In genomic region chr15:45919806-45920205, GRCh38 we compare ENCODE assay signal across 12 cellular contexts.
A peak's percentile ranks its signal among the peaks of the same experiment; 100 is the strongest.
DNase-seq lines count a peak whose midpoint lies in the region; ATAC-seq and TF ChIP-seq lines count a peak whose summit lies in the region.
"Had no signal": no experiment of that assay in that cellular context is flagged by ENCODE, and none has a peak within 500 bp of the region (broad histone marks: within the 10 kb centered on the region; RNA-seq: fewer than 3 reads in every experiment).

No MANE protein-coding gene starts in this region.

- H3K4me3 ChIP-seq in AG09309 (ENCODE audit: control insufficient read depth, low read depth, low read length) (no peak overlapping the region), brain microvascular endothelial cell (ENCODE audit: low read depth, low read length) (no peak overlapping the region)
- H3K4me3 ChIP-seq: BLaER1 had no signal

- no peak overlapping the region for H3K27ac ChIP-seq in brain microvascular endothelial cell
- H3K27ac ChIP-seq: BLaER1 had no signal

- no peaks in the 10 kb centered on the region for H3K36me3 ChIP-seq in brain microvascular endothelial cell (replicated peaks)
- H3K36me3 ChIP-seq: BLaER1 had no signal

- ATAC-seq in GM18520 (IDR thresholded peaks at IDR 0.05; ENCODE audit: unreplicated experiment) = no peak

- in situ Hi-C loops in brain microvascular endothelial cell (cut with HindIII; ENCODE audit: low pct_ligation_motif_present, low sequenced_read_pairs) = no loop called here

- CTCF ChIA-PET in GM10248 (lab: Yijun Ruan, JAX) = no interaction called here

- TF ChIP-seq CTCF in AG09309 (IDR thresholded peaks at IDR 0.05; ENCODE audit: control insufficient read depth, insufficient read depth, low read depth, low read length, missing control alignments) (no peak), brain microvascular endothelial cell (IDR thresholded peaks at IDR 0.05; ENCODE audit: low read depth, low read length, missing control alignments) (no peak), GM10266 (IDR thresholded peaks at IDR 0.05; ENCODE audit: control insufficient read depth, insufficient read depth, low read depth, missing control alignments) (no peak), GM10248 (IDR thresholded peaks at IDR 0.05; ENCODE audit: control extremely low read depth, extremely low read depth, low read depth, missing control alignments) (no peak)

- DNase-seq in AG09309 (ENCODE audit: low read depth) (peak; percentile 23), HS-5 (ENCODE audit: low read depth) (peak; percentile 76), brain microvascular endothelial cell (peak; percentile 53), kidney tubule cell (ENCODE audit: low spot score) (peak; percentile 93), GM10266 (ENCODE audit: extremely low spot score) (no peak), GM10248 (ENCODE audit: extremely low spot score) (no peak), NCI-H82 (lab: John Stamatoyannopoulos, UW) (no peak)
- DNase-seq: cerebellar nuclear complex, NCI-H748 treated with DMSO at 0.1 percent for 48 hours, T-helper 9 cell had no signal

- H3K27me3 ChIP-seq in brain microvascular endothelial cell (replicated peaks) = no peaks in the 10 kb centered on the region
- H3K27me3 ChIP-seq: BLaER1 had no signal

- POLR2A ChIA-PET in GM10248 (lab: Yijun Ruan, JAX) = no interaction called here

Comparison
In these comparisons a context has a peak if more than half of its experiments do, and no peak if none do; other contexts are left out.
1. DNase-seq: peak in AG09309 (single experiment), HS-5 (single experiment), brain microvascular endothelial cell (single experiment) and kidney tubule cell (single experiment); none in GM10266 (single experiment), GM10248 (single experiment) and NCI-H82 (single experiment).